ENCODE assay signal across 10 cellular contexts in the genomic region with DNA sequence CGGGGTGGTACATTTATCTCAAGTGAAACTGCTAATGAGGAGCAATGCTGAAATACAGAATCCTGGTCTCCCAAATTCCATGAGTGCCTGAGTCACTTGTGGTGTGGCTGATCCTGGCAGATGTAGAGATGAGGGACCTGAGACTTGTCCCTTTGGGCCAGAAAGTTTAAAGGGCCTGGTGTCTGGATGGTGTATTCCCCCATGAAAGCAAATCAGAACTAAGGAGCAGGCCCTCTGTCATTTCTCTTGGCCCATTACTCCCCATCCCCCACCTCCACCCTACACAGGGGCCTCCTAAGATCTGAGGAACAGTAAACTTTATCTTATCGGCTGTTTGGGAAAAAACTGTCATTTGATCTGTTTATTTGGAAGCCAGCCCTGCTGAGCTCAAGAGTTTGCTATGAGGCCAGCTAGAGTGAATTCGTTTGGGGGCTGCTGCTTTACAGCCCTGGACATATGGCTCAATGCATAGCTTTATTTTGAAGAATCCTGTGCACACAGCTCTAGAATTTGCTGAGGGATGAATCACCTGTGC.
DNase-seq lines count a peak whose midpoint lies in the region; ATAC-seq and TF ChIP-seq lines count a peak whose summit lies in the region.
"Had no signal": no experiment of that assay in that cellular context is flagged by ENCODE, and none has a peak within 500 bp of the region (broad histone marks: within the 10 kb centered on the region; RNA-seq: fewer than 3 reads in every experiment).

No MANE protein-coding gene starts in this region.

- no peak overlapping the region for H3K4me3 ChIP-seq in HEK293 (ENCODE audit: low read depth, low read length)
- no peak overlapping the region for H3K4me3 ChIP-seq in hepatocyte
- H3K4me3 ChIP-seq in subcutaneous abdominal adipose tissue (ENCODE audit: low read depth in 1 of 5, low read length in 5 of 5) = peak overlapping the region; percentile 1 to 65 (median 62)

- peak; percentile 26 for DNase-seq in UCSD-AML1 (lab: John Stamatoyannopoulos, UW; ENCODE audit: unreplicated experiment)
- peak; percentile 49 for DNase-seq in hepatocyte (ENCODE audit: low spot score)
- no peak for DNase-seq in activated CD4-positive, alpha-beta T cell treated with anti-CD3 and anti-CD28 coated beads for 48 hours
- DNase-seq in ureter (ENCODE audit: low spot score) = no peak
- DNase-seq: activated T-cell treated with anti-CD3 and anti-CD28 coated beads, Interleukin-2, amount 50 U/mL, for 24 hours; midbrain; NCI-H1417 had no signal

- TF ChIP-seq CTCF in HEK293 (tag by site-specific recombination; IDR thresholded peaks at IDR 0.05) (no peak), hepatocyte (IDR thresholded peaks at IDR 0.05; ENCODE audit: poor library complexity) (no peak)

- H3K27ac ChIP-seq in HEK293 (ENCODE audit: extremely low read depth, low read depth, low read length) = peak overlapping the region; percentile 53; the same call in 1 of the 2 replicates
- peak overlapping the region; percentile 77 for H3K27ac ChIP-seq in hepatocyte
- H3K27ac ChIP-seq in subcutaneous abdominal adipose tissue (ENCODE audit: low read depth, low read length) = no peak overlapping the region

- no peak overlapping the region for H2AFZ ChIP-seq in hepatocyte

- H3K9me3 ChIP-seq in HEK293 (ENCODE audit: control insufficient read depth, insufficient read depth, low read depth, low read length) = no peaks in the 10 kb centered on the region
- H3K9me3 ChIP-seq in hepatocyte (ENCODE audit: low read depth) = no peaks in the 10 kb centered on the region
- H3K9me3 ChIP-seq in subcutaneous abdominal adipose tissue (ENCODE audit: control insufficient read depth in 5 of 5, low read length in 5 of 5) = no peaks in the 10 kb centered on the region

- peaks cover 48% of the 10 kb centered on the region for H3K79me2 ChIP-seq in hepatocyte

- H4K20me1 ChIP-seq in hepatocyte (ENCODE audit: insufficient read depth, poor library complexity, severe bottlenecking) = no peaks in the 10 kb centered on the region

- no peak for ATAC-seq in GM19467 (IDR thresholded peaks at IDR 0.05; ENCODE audit: unreplicated experiment)

- POLR2A ChIA-PET in HEK293 (lab: Yijun Ruan, JAX) = interaction anchor here (0.7 to 1.5 kb wide), 2 partner anchors 13 to 476 kb away, joined by 3 read pairs; no protein-coding TSS in a partner anchor

- peak overlapping the region in 2 of 5 donors; percentile 50 to 65 for H3K9ac ChIP-seq in subcutaneous abdominal adipose tissue (ENCODE audit: low read length in 5 of 5)

- H3K36me3 ChIP-seq in HEK293 (ENCODE audit: control insufficient read depth in 2 of 2, insufficient read depth in 1 of 2, low read length in 2 of 2) = no peaks in the 10 kb centered on the region
- H3K36me3 ChIP-seq in hepatocyte (replicated peaks; ENCODE audit: insufficient read depth, low read depth) = no peaks in the 10 kb centered on the region
- no peaks in the 10 kb centered on the region for H3K36me3 ChIP-seq in subcutaneous abdominal adipose tissue (ENCODE audit: control insufficient read depth in 5 of 5, insufficient read depth in 5 of 5, low read length in 5 of 5)

- H3K27me3 ChIP-seq in hepatocyte = no peaks in the 10 kb centered on the region
- H3K27me3 ChIP-seq in subcutaneous abdominal adipose tissue (ENCODE audit: control insufficient read depth in 5 of 5, insufficient read depth in 4 of 5, low read length in 5 of 5) = no peaks in the 10 kb centered on the region

- WGBS in hepatocyte (ENCODE audit: low lambda C conversion rate, missing lambda C conversion rate) = 10% methylated on average over 3 of the region's 3 CpGs

- CTCF ChIA-PET in HEK293 (lab: Yijun Ruan, JAX) = interaction anchor here (0.7 to 2.0 kb wide), 6 partner anchors 11 to 428 kb away, joined by 3 to 9 read pairs (median 3); no protein-coding TSS in a partner anchor

- H3K4me1 ChIP-seq in HEK293 (ENCODE audit: control insufficient read depth, insufficient read depth, low read length) (peaks cover 45% of the 10 kb centered on the region), hepatocyte (ENCODE audit: insufficient read depth) (peaks cover 70% of the 10 kb centered on the region), subcutaneous abdominal adipose tissue (ENCODE audit: control insufficient read depth in 5 of 5, insufficient read depth in 5 of 5, low read length in 5 of 5) (peaks cover 14 to 63% (median 43%) of the 10 kb centered on the region in 5 donors)

- no peaks in the 10 kb centered on the region for H3K9me2 ChIP-seq in hepatocyte (replicated peaks; ENCODE audit: insufficient read depth)

- H3K4me2 ChIP-seq in hepatocyte = peak overlapping the region; percentile 74

TF ChIP-seq in HEK293, 187 proteins besides CTCF, POLR2A, EP300 and RAD21 (continues in another document):
- no peak for TF ChIP-seq ZNF140 (tag by site-specific recombination; IDR thresholded peaks at IDR 0.05)
- TF ChIP-seq, protein P1, sequence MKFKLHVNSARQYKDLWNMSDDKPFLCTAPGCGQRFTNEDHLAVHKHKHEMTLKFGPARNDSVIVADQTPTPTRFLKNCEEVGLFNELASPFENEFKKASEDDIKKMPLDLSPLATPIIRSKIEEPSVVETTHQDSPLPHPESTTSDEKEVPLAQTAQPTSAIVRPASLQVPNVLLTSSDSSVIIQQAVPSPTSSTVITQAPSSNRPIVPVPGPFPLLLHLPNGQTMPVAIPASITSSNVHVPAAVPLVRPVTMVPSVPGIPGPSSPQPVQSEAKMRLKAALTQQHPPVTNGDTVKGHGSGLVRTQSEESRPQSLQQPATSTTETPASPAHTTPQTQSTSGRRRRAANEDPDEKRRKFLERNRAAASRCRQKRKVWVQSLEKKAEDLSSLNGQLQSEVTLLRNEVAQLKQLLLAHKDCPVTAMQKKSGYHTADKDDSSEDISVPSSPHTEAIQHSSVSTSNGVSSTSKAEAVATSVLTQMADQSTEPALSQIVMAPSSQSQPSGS (tag by site-specific recombination; IDR thresholded peaks at IDR 0.05; ENCODE audit: low read depth) = no peak
- peak; percentile 82 for TF ChIP-seq ZIC2 (tag by site-specific recombination; IDR thresholded peaks at IDR 0.05)
- TF ChIP-seq YY1 (tag by site-specific recombination; IDR thresholded peaks at IDR 0.05) = no peak
- peak; percentile 62; the same call in 1 of the 2 replicates for TF ChIP-seq MZF1 (tag by site-specific recombination; IDR thresholded peaks at IDR 0.05; ENCODE audit: borderline replicate concordance)
- no peak; the same call in 1 of the 2 replicates for TF ChIP-seq SCRT1 (tag by site-specific recombination; IDR thresholded peaks at IDR 0.05; ENCODE audit: borderline replicate concordance)
- TF ChIP-seq, protein P2, sequence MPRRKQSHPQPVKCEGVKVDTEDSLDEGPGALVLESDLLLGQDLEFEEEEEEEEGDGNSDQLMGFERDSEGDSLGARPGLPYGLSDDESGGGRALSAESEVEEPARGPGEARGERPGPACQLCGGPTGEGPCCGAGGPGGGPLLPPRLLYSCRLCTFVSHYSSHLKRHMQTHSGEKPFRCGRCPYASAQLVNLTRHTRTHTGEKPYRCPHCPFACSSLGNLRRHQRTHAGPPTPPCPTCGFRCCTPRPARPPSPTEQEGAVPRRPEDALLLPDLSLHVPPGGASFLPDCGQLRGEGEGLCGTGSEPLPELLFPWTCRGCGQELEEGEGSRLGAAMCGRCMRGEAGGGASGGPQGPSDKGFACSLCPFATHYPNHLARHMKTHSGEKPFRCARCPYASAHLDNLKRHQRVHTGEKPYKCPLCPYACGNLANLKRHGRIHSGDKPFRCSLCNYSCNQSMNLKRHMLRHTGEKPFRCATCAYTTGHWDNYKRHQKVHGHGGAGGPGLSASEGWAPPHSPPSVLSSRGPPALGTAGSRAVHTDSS (tag by site-specific recombination; IDR thresholded peaks at IDR 0.05) = 0 out of 2 replicates have a peak, but pooled peaks have one; percentile 29
- peak; percentile 30; the same call in 1 of the 2 replicates for TF ChIP-seq ZNF184 (tag by site-specific recombination; IDR thresholded peaks at IDR 0.05)
- no peak for TF ChIP-seq ZFHX2 (tag by site-specific recombination; conservative IDR thresholded peaks at IDR 0.05)
- no peak for TF ChIP-seq ZNF544 (tag by site-specific recombination; IDR thresholded peaks at IDR 0.05)
- TF ChIP-seq ZNF510 (tag by site-specific recombination; IDR thresholded peaks at IDR 0.05; ENCODE audit: insufficient replicate concordance) = no peak
- no peak for TF ChIP-seq REPIN1 (tag by site-specific recombination; IDR thresholded peaks at IDR 0.05; ENCODE audit: low read depth)
- no peak for TF ChIP-seq ZNF549 (tag by site-specific recombination; IDR thresholded peaks at IDR 0.05)
- no peak for TF ChIP-seq ZNF155 (tag by site-specific recombination; IDR thresholded peaks at IDR 0.05)
- no peak for TF ChIP-seq ZNF426 (tag by site-specific recombination; IDR thresholded peaks at IDR 0.05)
- peak; percentile 8; the same call in 1 of the 2 replicates for TF ChIP-seq BCL11A (tag by site-specific recombination; IDR thresholded peaks at IDR 0.05; ENCODE audit: low read depth)
- no peak for TF ChIP-seq ZNF202 (tag by site-specific recombination; IDR thresholded peaks at IDR 0.05; ENCODE audit: borderline replicate concordance)
- no peak for TF ChIP-seq ZNF623 (tag by site-specific recombination; IDR thresholded peaks at IDR 0.05)
- no peak for TF ChIP-seq ZNF670 (tag by site-specific recombination; IDR thresholded peaks at IDR 0.05; ENCODE audit: low read depth)
- TF ChIP-seq, protein P3, sequence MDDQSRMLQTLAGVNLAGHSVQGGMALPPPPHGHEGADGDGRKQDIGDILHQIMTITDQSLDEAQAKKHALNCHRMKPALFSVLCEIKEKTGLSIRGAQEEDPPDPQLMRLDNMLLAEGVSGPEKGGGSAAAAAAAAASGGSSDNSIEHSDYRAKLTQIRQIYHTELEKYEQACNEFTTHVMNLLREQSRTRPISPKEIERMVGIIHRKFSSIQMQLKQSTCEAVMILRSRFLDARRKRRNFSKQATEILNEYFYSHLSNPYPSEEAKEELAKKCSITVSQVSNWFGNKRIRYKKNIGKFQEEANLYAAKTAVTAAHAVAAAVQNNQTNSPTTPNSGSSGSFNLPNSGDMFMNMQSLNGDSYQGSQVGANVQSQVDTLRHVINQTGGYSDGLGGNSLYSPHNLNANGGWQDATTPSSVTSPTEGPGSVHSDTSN (CRISPR knock-in tag; IDR thresholded peaks at IDR 0.05) = no peak

Comparison
In these comparisons a context has a peak if more than half of its experiments do, and no peak if none do; other contexts are left out.
1. H3K4me3 ChIP-seq: peak in subcutaneous abdominal adipose tissue (5 of 5); none in HEK293 (single experiment) and hepatocyte (single experiment).
2. DNase-seq: peak in UCSD-AML1 (single experiment) and hepatocyte (single experiment); none in activated CD4-positive, alpha-beta T cell treated with anti-CD3 and anti-CD28 coated beads for 48 hours (single experiment) and ureter (single experiment).